8 cellular contexts compared by ENCODE assay signal in the genomic region with DNA sequence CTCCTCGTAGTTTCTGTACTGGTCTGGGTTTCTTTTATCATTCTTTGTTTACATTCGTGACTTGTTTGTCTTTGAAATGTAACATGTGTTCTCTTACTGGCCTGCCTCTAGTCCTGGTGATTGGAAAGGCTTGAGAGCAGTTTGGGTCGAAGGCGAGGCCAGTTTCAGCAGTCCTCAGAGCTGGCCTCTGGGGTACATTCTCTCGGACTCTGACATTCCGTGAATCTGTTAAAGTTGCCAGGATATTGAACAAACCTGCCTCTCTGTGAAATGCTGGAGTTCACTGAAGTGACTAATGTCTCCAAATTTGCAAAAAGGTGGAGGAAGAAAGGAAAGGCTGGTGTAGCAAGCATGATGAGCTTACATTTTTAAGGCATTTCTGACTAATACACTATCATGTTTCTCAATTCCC. TPM values are rescaled to one million over a fixed set of nuclear protein-coding genes. Genes with fewer than 3 reads are reported as not detected.
DNase-seq lines count a peak whose midpoint lies in the region; ATAC-seq and TF ChIP-seq lines count a peak whose summit lies in the region.

No MANE protein-coding gene starts in this region.

- peak overlapping the region; percentile 95 for H3K4me2 ChIP-seq in neural progenitor cell

- H3K27ac ChIP-seq in CD4-positive, CD25-positive, alpha-beta regulatory T cell (ENCODE audit: insufficient read depth, low read length, poor library complexity, severe bottlenecking): no peak overlapping the region
- H3K27ac ChIP-seq in neural progenitor cell: peak overlapping the region; percentile 92

- peaks cover 15% of the 10 kb centered on the region for H3K4me1 ChIP-seq in CD4-positive, CD25-positive, alpha-beta regulatory T cell (ENCODE audit: control insufficient read depth, insufficient read depth, low read length, poor library complexity, severe bottlenecking)
- H3K4me1 ChIP-seq in neural progenitor cell: peaks cover 30% of the 10 kb centered on the region

- peaks cover 60% of the 10 kb centered on the region for H3K79me2 ChIP-seq in neural progenitor cell (ENCODE audit: low read depth)

- H3K27ac Mint-ChIP-seq in CD4-positive, CD25-positive, alpha-beta regulatory T cell: peak overlapping the region in 2 of 3 donors; percentile 12 to 82
- H3K27ac Mint-ChIP-seq in activated B cell treated with CpG ODN at 0.5 μM for 24 hours: no peak overlapping the region
- H3K27ac Mint-ChIP-seq in neural progenitor cell: peak overlapping the region; percentile 99

- POLR2A ChIA-PET in activated B cell treated with CpG ODN at 0.5 μM for 24 hours (lab: Charles Lee): no interaction called here

- ATAC-seq in CD4-positive, CD25-positive, alpha-beta regulatory T cell (ENCODE audit: low read depth in 2 of 2): no peak
- ATAC-seq in HG03159 (IDR thresholded peaks at IDR 0.05; ENCODE audit: unreplicated experiment) (peak; percentile 2), activated B cell treated with CpG ODN at 0.5 μM for 24 hours (ENCODE audit: low read depth) (no peak), GM19397 (IDR thresholded peaks at IDR 0.05; ENCODE audit: unreplicated experiment) (no peak)

- peak overlapping the region; percentile 49 for H3K4me3 ChIP-seq in CD4-positive, CD25-positive, alpha-beta regulatory T cell (ENCODE audit: low read depth, low read length)
- peak overlapping the region; percentile 84 to 97 for H3K4me3 ChIP-seq in foreskin fibroblast (ENCODE audit: low read depth in 1 of 2, low read length in 2 of 2)
- H3K4me3 ChIP-seq in neural progenitor cell: peak overlapping the region; percentile 92

- peaks cover 44% of the 10 kb centered on the region for H4K20me1 ChIP-seq in neural progenitor cell (ENCODE audit: low read depth)

- peaks cover 0 to 7% of the 10 kb centered on the region in 2 experiments for H3K9me3 ChIP-seq in CD4-positive, CD25-positive, alpha-beta regulatory T cell (ENCODE audit: control insufficient read depth in 2 of 2, low read length in 2 of 2)
- peaks cover 4% of the 10 kb centered on the region for H3K9me3 ChIP-seq in neural progenitor cell (ENCODE audit: low read depth)

- no peaks in the 10 kb centered on the region for H3K36me3 ChIP-seq in CD4-positive, CD25-positive, alpha-beta regulatory T cell (ENCODE audit: control insufficient read depth, insufficient read depth, low read length)
- peaks cover 6% of the 10 kb centered on the region for H3K36me3 ChIP-seq in neural progenitor cell

- no peaks in the 10 kb centered on the region for H3K36me3 Mint-ChIP-seq in CD4-positive, CD25-positive, alpha-beta regulatory T cell
- H3K36me3 Mint-ChIP-seq in activated B cell treated with CpG ODN at 0.5 μM for 24 hours (ENCODE audit: low read depth): peaks cover 2% of the 10 kb centered on the region
- H3K36me3 Mint-ChIP-seq in neural progenitor cell: peaks cover 34% of the 10 kb centered on the region

- DNase-seq in CD4-positive, CD25-positive, alpha-beta regulatory T cell: no peak
- DNase-seq in activated B cell treated with CpG ODN at 0.5 μM for 24 hours (no peak), foreskin fibroblast (peak; percentile 35 to 68), neural progenitor cell (ENCODE audit: low spot score) (peak; percentile 64)
- DNase-seq in activated effector memory CD4-positive, alpha-beta T cell treated with anti-CD3 and anti-CD28 coated beads, Interleukin-2, amount 50 U/mL, for 16 hours: no peak
- DNase-seq in stimulated activated CD4-positive, alpha-beta T cell treated with anti-CD3 and anti-CD28 coated beads, Interleukin-12 subunit alpha, Interleukin-12 subunit beta, amount 100 ng/mL, for 4 hours: no peak

- CTCF ChIA-PET in activated B cell treated with CpG ODN at 0.5 μM for 24 hours (lab: Charles Lee): no interaction called here

- H3K27me3 Mint-ChIP-seq in CD4-positive, CD25-positive, alpha-beta regulatory T cell: peaks cover 44% of the 10 kb centered on the region
- H3K27me3 Mint-ChIP-seq in activated B cell treated with CpG ODN at 0.5 μM for 24 hours (peaks cover 39% of the 10 kb centered on the region), neural progenitor cell (ENCODE audit: insufficient read depth, low read depth) (peaks cover 11% of the 10 kb centered on the region)

- peaks cover 36% of the 10 kb centered on the region for H3F3A ChIP-seq in neural progenitor cell (ENCODE audit: low read depth)

- peaks cover 0 to 17% (median 3%) of the 10 kb centered on the region in 7 donors for H3K9me3 Mint-ChIP-seq in CD4-positive, CD25-positive, alpha-beta regulatory T cell
- peaks cover 15% of the 10 kb centered on the region for H3K9me3 Mint-ChIP-seq in activated B cell treated with CpG ODN at 0.5 μM for 24 hours
- peaks cover 22% of the 10 kb centered on the region for H3K9me3 Mint-ChIP-seq in neural progenitor cell

- no peaks in the 10 kb centered on the region for H3K27me3 ChIP-seq in CD4-positive, CD25-positive, alpha-beta regulatory T cell (ENCODE audit: control insufficient read depth, insufficient read depth, low read length)
- no peaks in the 10 kb centered on the region for H3K27me3 ChIP-seq in neural progenitor cell

- H3K9ac ChIP-seq in neural progenitor cell: peak overlapping the region; percentile 61

- peak overlapping the region; percentile 83 to 93 (median 86) for H3K4me3 Mint-ChIP-seq in CD4-positive, CD25-positive, alpha-beta regulatory T cell
- H3K4me3 Mint-ChIP-seq in activated B cell treated with CpG ODN at 0.5 μM for 24 hours (peak overlapping the region; percentile 76), neural progenitor cell (peak overlapping the region; percentile 100)

- intact Hi-C loops in activated B cell treated with CpG ODN at 0.5 μM for 24 hours (cut with micrococcal nuclease): no loop called here

- no peak for TF ChIP-seq CTCF in activated B cell treated with CpG ODN at 0.5 μM for 24 hours (IDR thresholded peaks at IDR 0.05)
- no peak for TF ChIP-seq CTCF in foreskin fibroblast (IDR thresholded peaks at IDR 0.05; ENCODE audit: low read depth, low read length)
- no peak for TF ChIP-seq CTCF in neural progenitor cell (IDR thresholded peaks at IDR 0.05)

- H2AFZ ChIP-seq in neural progenitor cell (replicated peaks): no peak overlapping the region

- H3K4me1 Mint-ChIP-seq in CD4-positive, CD25-positive, alpha-beta regulatory T cell: peaks cover 7 to 17% (median 11%) of the 10 kb centered on the region in 4 donors
- H3K4me1 Mint-ChIP-seq in activated B cell treated with CpG ODN at 0.5 μM for 24 hours: peaks cover 19% of the 10 kb centered on the region
- H3K4me1 Mint-ChIP-seq in neural progenitor cell: peaks cover 34% of the 10 kb centered on the region

RNA-seq across cellular contexts. Expression of gene PLEKHA5, which starts 1.5 kb away (rescaled TPM):
- total RNA-seq in CD4-positive, CD25-positive, alpha-beta regulatory T cell: 14.7 TPM
- 1 to 10 TPM; 1.2 to 3.1 (median 2.7) TPM for polyA plus RNA-seq in CD4-positive, CD25-positive, alpha-beta regulatory T cell
- total RNA-seq in activated B cell treated with CpG ODN at 0.5 μM for 24 hours (0.11 and 0.32 TPM in 2 replicates), neural progenitor cell (ENCODE audit: low replicate concordance) (52.7 and 86.7 TPM in 2 replicates)

Comparison
In these comparisons a context has a peak if more than half of its experiments do, and no peak if none do; other contexts are left out.
1. DNase-seq: peak in foreskin fibroblast (2 of 2) and neural progenitor cell (single experiment); none in CD4-positive, CD25-positive, alpha-beta regulatory T cell (0 of 3), activated B cell treated with CpG ODN at 0.5 μM for 24 hours (single experiment), activated effector memory CD4-positive, alpha-beta T cell treated with anti-CD3 and anti-CD28 coated beads, Interleukin-2, amount 50 U/mL, for 16 hours (single experiment) and stimulated activated CD4-positive, alpha-beta T cell treated with anti-CD3 and anti-CD28 coated beads, Interleukin-12 subunit alpha, Interleukin-12 subunit beta, amount 100 ng/mL, for 4 hours (single experiment).
2. RNA of gene PLEKHA5, which starts 1.5 kb away (total RNA-seq): 52.7 to 86.7 TPM in neural progenitor cell and 14.7 TPM in CD4-positive, CD25-positive, alpha-beta regulatory T cell (single experiment); 0.11 to 0.32 TPM in activated B cell treated with CpG ODN at 0.5 μM for 24 hours; every median in the first group is over 10 times any median in the second.
3. Peak in every context shown above with its lines, with median percentiles within 50 percentile points of each other: H3K4me3 ChIP-seq and H3K4me3 Mint-ChIP-seq.